ENCODE assay signal across 13 cellular contexts in the genomic region with DNA sequence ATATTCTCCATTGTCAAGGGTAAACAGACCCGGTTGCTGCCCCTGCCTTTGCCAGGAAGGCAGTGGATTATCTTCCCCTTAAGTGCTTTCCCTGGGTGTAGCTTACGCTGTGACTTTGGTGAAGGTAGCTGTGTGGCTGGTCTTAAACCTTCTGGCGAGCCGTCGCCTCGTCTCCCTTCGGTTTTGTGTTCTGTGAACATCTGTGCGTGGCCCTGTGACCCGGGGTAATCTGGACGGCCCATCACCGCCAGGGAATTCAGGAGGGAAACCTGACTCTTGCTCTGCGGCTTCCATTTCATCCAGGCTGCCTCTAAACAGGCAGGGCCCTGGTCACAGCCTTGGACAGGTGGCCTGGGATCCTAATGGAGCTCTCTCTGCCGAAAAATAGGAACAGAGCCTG.
DNase-seq lines count a peak whose midpoint lies in the region; ATAC-seq and TF ChIP-seq lines count a peak whose summit lies in the region.
"Had no signal": no experiment of that assay in that cellular context is flagged by ENCODE, and none has a peak within 500 bp of the region (broad histone marks: within the 10 kb centered on the region; RNA-seq: fewer than 3 reads in every experiment).

No MANE protein-coding gene starts in this region.

- no peak overlapping the region for H3K4me3 ChIP-seq in CD8-positive, alpha-beta T cell (ENCODE audit: low read depth, low read length)
- H3K4me3 ChIP-seq in SJCRH30, result peak overlapping the region; percentile 15
- H3K4me3 ChIP-seq: BLaER1, esophagus squamous epithelium, transverse colon had no signal

- H4K8ac ChIP-seq in H9 (replicated peaks; ENCODE audit: insufficient read length, low read depth, low read length), result no peak overlapping the region

- no peak overlapping the region for H2BK12ac ChIP-seq in H9 (ENCODE audit: insufficient read length, low read depth, low read length)

- peaks cover 52% of the 10 kb centered on the region for H3K4me1 ChIP-seq in CD8-positive, alpha-beta T cell (ENCODE audit: insufficient read depth, low read length)
- peaks cover 5% of the 10 kb centered on the region; the same call in 1 of the 2 replicates for H3K4me1 ChIP-seq in H9 (ENCODE audit: insufficient read depth, low read length)
- peaks cover 45% of the 10 kb centered on the region for H3K4me1 ChIP-seq in SJCRH30
- H3K4me1 ChIP-seq: esophagus squamous epithelium, transverse colon had no signal

- no peak overlapping the region for H3K9ac ChIP-seq in H9 (ENCODE audit: extremely low read depth, insufficient read length, low read length)
- H3K9ac ChIP-seq: BLaER1 had no signal

- no peaks in the 10 kb centered on the region for H3K79me1 ChIP-seq in H9 (ENCODE audit: insufficient read depth, low read depth, low read length, poor library complexity, severe bottlenecking)

- H3K27me3 ChIP-seq in CD8-positive, alpha-beta T cell (ENCODE audit: insufficient read depth, low read length), result no peaks in the 10 kb centered on the region
- H3K27me3 ChIP-seq in H9 (ENCODE audit: insufficient read depth, low read length), result no peaks in the 10 kb centered on the region
- H3K27me3 ChIP-seq in SJCRH30, result no peaks in the 10 kb centered on the region
- H3K27me3 ChIP-seq: BLaER1, transverse colon had no signal

- H4K91ac ChIP-seq in H9 (ENCODE audit: insufficient read length, low read depth, low read length), result no peak overlapping the region

- no peak for ATAC-seq in CD8-positive, alpha-beta T cell
- no peak for ATAC-seq in sciatic nerve
- no peak for ATAC-seq in HG03457 (IDR thresholded peaks at IDR 0.05; ENCODE audit: unreplicated experiment)

- no peak for DNase-seq in CD8-positive, alpha-beta T cell
- DNase-seq in H9 (no peak), SJCRH30 (peak; percentile 94 to 98), myocyte (ENCODE audit: low read depth) (peak; percentile 52), sciatic nerve (ENCODE audit: low spot score) (no peak), D341Med (ENCODE audit: low spot score) (no peak)
- no peak for DNase-seq in effector CD4-positive, alpha-beta T cell
- DNase-seq: activated B cell treated with CpG ODN at 0.5 μM for 24 hours, esophagus squamous epithelium, kidney glomerular epithelial cell, transverse colon had no signal

- H3K4me2 ChIP-seq in H9 (ENCODE audit: insufficient read depth, insufficient read length, low read length), result no peak overlapping the region

- no peak overlapping the region for H3K27ac ChIP-seq in CD8-positive, alpha-beta T cell (ENCODE audit: low read depth, low read length)
- no peak overlapping the region for H3K27ac ChIP-seq in H9 (ENCODE audit: insufficient read length, low read depth, low read length)
- peak overlapping the region; percentile 50 for H3K27ac ChIP-seq in SJCRH30
- H3K27ac ChIP-seq: BLaER1, esophagus squamous epithelium, transverse colon had no signal

- H3K18ac ChIP-seq in H9 (ENCODE audit: insufficient read length, low read depth, low read length), result no peak overlapping the region

- H2BK5ac ChIP-seq in H9 (ENCODE audit: insufficient read length, low read length), result no peak overlapping the region

- TF ChIP-seq CTCF in CD8-positive, alpha-beta T cell (IDR thresholded peaks at IDR 0.05), result no peak
- no peak for TF ChIP-seq CTCF in H9 (conservative IDR thresholded peaks at IDR 0.05)

- peak overlapping the region; percentile 66 for H3K4me3 Mint-ChIP-seq in CD8-positive, alpha-beta T cell
- H3K4me3 Mint-ChIP-seq in H9, result no peak overlapping the region
- H3K4me3 Mint-ChIP-seq: activated B cell treated with CpG ODN at 0.5 μM for 24 hours had no signal

- no peaks in the 10 kb centered on the region for H3K9me3 Mint-ChIP-seq in CD8-positive, alpha-beta T cell
- no peaks in the 10 kb centered on the region; a peak in 1 of 5 replicates for H3K9me3 Mint-ChIP-seq in H9
- H3K9me3 Mint-ChIP-seq: activated B cell treated with CpG ODN at 0.5 μM for 24 hours had no signal

- H3T11ph ChIP-seq in H9 (ENCODE audit: low read length), result no peak overlapping the region

- no peaks in the 10 kb centered on the region for H3K27me3 Mint-ChIP-seq in CD8-positive, alpha-beta T cell (ENCODE audit: low read depth)
- H3K27me3 Mint-ChIP-seq in H9 (ENCODE audit: low read depth), result peaks cover 2% of the 10 kb centered on the region

- H3K79me2 ChIP-seq in H9 (ENCODE audit: insufficient read depth, low read length), result no peaks in the 10 kb centered on the region

- H4K20me1 ChIP-seq in H9 (ENCODE audit: control insufficient read depth, insufficient read depth, insufficient read length), result no peaks in the 10 kb centered on the region
- H4K20me1 ChIP-seq: BLaER1 had no signal

- no peaks in the 10 kb centered on the region for H3K36me3 ChIP-seq in CD8-positive, alpha-beta T cell (ENCODE audit: insufficient read depth, low read length)
- H3K36me3 ChIP-seq in SJCRH30, result no peaks in the 10 kb centered on the region
- H3K36me3 ChIP-seq: BLaER1, esophagus squamous epithelium, transverse colon had no signal

- H3K27ac Mint-ChIP-seq in CD8-positive, alpha-beta T cell, result peak overlapping the region; percentile 82
- peak overlapping the region; percentile 26 to 66 (median 39); a peak in 3 of 7 replicates for H3K27ac Mint-ChIP-seq in H9
- H3K27ac Mint-ChIP-seq: activated B cell treated with CpG ODN at 0.5 μM for 24 hours had no signal

- H3K23me2 ChIP-seq in H9 (ENCODE audit: insufficient read length, low read depth, low read length, poor library complexity, severe bottlenecking), result no peaks in the 10 kb centered on the region

- no peak overlapping the region for H2AFZ ChIP-seq in H9 (ENCODE audit: low read length)

- no peak overlapping the region for H4K5ac ChIP-seq in H9 (ENCODE audit: insufficient read length, low read depth, low read length)

- H2AK5ac ChIP-seq in H9 (ENCODE audit: insufficient read length, low read length), result no peak overlapping the region

- H3K9me3 ChIP-seq in CD8-positive, alpha-beta T cell (ENCODE audit: low read length), result no peaks in the 10 kb centered on the region
- H3K9me3 ChIP-seq in H9 (ENCODE audit: control insufficient read depth, low read depth, low read length), result no peaks in the 10 kb centered on the region
- H3K9me3 ChIP-seq in SJCRH30 (replicated peaks), result no peaks in the 10 kb centered on the region
- H3K9me3 ChIP-seq: BLaER1, esophagus squamous epithelium, transverse colon had no signal

- WGBS in H9 (ENCODE audit: extremely low coverage, insufficient read length, low lambda C conversion rate), result no CpG with 5 or more reads among the region's 13 CpGs

- no peak overlapping the region for H3K23ac ChIP-seq in H9 (ENCODE audit: insufficient read length, low read depth, low read length)

- POLR2A ChIA-PET in CD8-positive, alpha-beta T cell (lab: Charles Lee), result no interaction called here

- H3K4me1 Mint-ChIP-seq in CD8-positive, alpha-beta T cell (ENCODE audit: low read depth), result peaks cover 64% of the 10 kb centered on the region
- H3K4me1 Mint-ChIP-seq in H9, result peaks cover 52 to 74% of the 10 kb centered on the region in 2 experiments

- H2BK15ac ChIP-seq in H9 (ENCODE audit: low read depth, low read length), result no peak overlapping the region

- no peak overlapping the region for H2BK20ac ChIP-seq in H9 (ENCODE audit: low read depth, low read length, poor library complexity, severe bottlenecking)

- CTCF ChIA-PET in CD8-positive, alpha-beta T cell (lab: Charles Lee), result interaction anchor here (1.0 kb wide), 1 partner anchor 10 kb away, joined by 3 read pairs; no protein-coding TSS in a partner anchor

- no peak overlapping the region for H2BK120ac ChIP-seq in H9 (ENCODE audit: low read depth, low read length, poor library complexity, severe bottlenecking)

- H3K14ac ChIP-seq in H9 (ENCODE audit: insufficient read depth, low read length), result no peak overlapping the region

- H3K36me3 Mint-ChIP-seq in CD8-positive, alpha-beta T cell, result no peaks in the 10 kb centered on the region
- H3K36me3 Mint-ChIP-seq in H9 (ENCODE audit: insufficient read depth in 1 of 3, low read depth in 3 of 3), result peaks cover 0 to 5% (median 2%) of the 10 kb centered on the region in 3 experiments; a peak in 4 of 7 replicates

- no peak overlapping the region for H3K56ac ChIP-seq in H9 (ENCODE audit: insufficient read length, low read depth, low read length)

- intact Hi-C loops in CD8-positive, alpha-beta T cell (cut with DNase I, micrococcal nuclease), result loop anchor here (5.0 kb wide), 5 partner anchors 39 to 126 kb away; no protein-coding TSS in a partner anchor
- intact Hi-C loops in sciatic nerve (cut with DNase I), result no loop called here

- H3K4ac ChIP-seq in H9 (ENCODE audit: low read depth, low read length), result no peak overlapping the region

Comparison
In these comparisons a context has a peak if more than half of its experiments do, and no peak if none do; other contexts are left out.
1. DNase-seq: peak in SJCRH30 (2 of 2) and myocyte (single experiment); none in CD8-positive, alpha-beta T cell (0 of 7), H9 (single experiment), sciatic nerve (single experiment), D341Med (single experiment) and effector CD4-positive, alpha-beta T cell (single experiment).